Comparison of ENCODE assay signal across 8 cellular contexts in genomic region chrX:143788265-143788664, GRCh38.
DNase-seq lines count a peak whose midpoint lies in the region; ATAC-seq, FAIRE-seq and TF ChIP-seq lines count a peak whose summit lies in the region.
"Had no signal": no experiment of that assay in that cellular context is flagged by ENCODE, and none has a peak within 500 bp of the region (broad histone marks: within the 10 kb centered on the region; RNA-seq: fewer than 3 reads in every experiment).

No MANE protein-coding gene starts in this region.

- no peak overlapping the region for H3K27ac Mint-ChIP-seq in naive thymus-derived CD8-positive, alpha-beta T cell

- H3K36me3 ChIP-seq in neural cell (ENCODE audit: insufficient read depth, low read length), result no peaks in the 10 kb centered on the region

- peak; percentile 71 for TF ChIP-seq CTCF in neural cell (IDR thresholded peaks at IDR 0.05; ENCODE audit: poor library complexity, severe bottlenecking)

- DNase-seq in GM12891 (ENCODE audit: insufficient read length, low spot score) (no peak), NCI-H1092 (lab: John Stamatoyannopoulos, UW) (peak; percentile 7), amniotic epithelial cell (ENCODE audit: low read depth) (peak; percentile 34)
- no peak for DNase-seq in stimulated activated CD4-positive, alpha-beta T cell treated with anti-CD3 and anti-CD28 coated beads, Interleukin-15, amount 100 ng/mL, for 24 hours
- no peak for DNase-seq in naive thymus-derived CD8-positive, alpha-beta T cell
- no peak for DNase-seq in stimulated activated CD8-positive, alpha-beta memory T cell treated with anti-CD3 and anti-CD28 coated beads, Interleukin-4, amount 100 ng/mL, for 48 hours
- DNase-seq: amygdala had no signal

- POLR2A ChIA-PET in naive thymus-derived CD8-positive, alpha-beta T cell (lab: Charles Lee), result no interaction called here

- H3K9me2 ChIP-seq in neural cell (ENCODE audit: insufficient read depth, low read length), result no peaks in the 10 kb centered on the region

- H3K4me3 Mint-ChIP-seq in naive thymus-derived CD8-positive, alpha-beta T cell, result no peak overlapping the region

- H3K79me2 ChIP-seq in neural cell (replicated peaks; ENCODE audit: insufficient read depth, low read length), result no peaks in the 10 kb centered on the region

- no peak for ATAC-seq in naive thymus-derived CD8-positive, alpha-beta T cell

- H3K4me1 Mint-ChIP-seq in naive thymus-derived CD8-positive, alpha-beta T cell, result no peaks in the 10 kb centered on the region

- no peaks in the 10 kb centered on the region for H4K20me1 ChIP-seq in neural cell (ENCODE audit: insufficient read depth)

- no peaks in the 10 kb centered on the region for H3K27me3 ChIP-seq in neural cell (ENCODE audit: insufficient read depth, low read depth, low read length)

- no peak for TF ChIP-seq EP300 in neural cell (conservative IDR thresholded peaks at IDR 0.05; ENCODE audit: poor library complexity, severe bottlenecking)

- H2AFZ ChIP-seq in neural cell (ENCODE audit: low read depth, low read length), result no peak overlapping the region

- no peak overlapping the region for H3K4me3 ChIP-seq in neural cell (ENCODE audit: low read length)

- no peak for TF ChIP-seq POLR2A in GM12891 (IDR thresholded peaks at IDR 0.05; ENCODE audit: low read depth, low read length)

- FAIRE-seq in GM12891 (lab: Jason Lieb, UNC), result no peak

- no peaks in the 10 kb centered on the region for H3K36me3 Mint-ChIP-seq in naive thymus-derived CD8-positive, alpha-beta T cell

- no peaks in the 10 kb centered on the region for H3K9me3 ChIP-seq in neural cell (ENCODE audit: low read length)

- peak; percentile 72 for TF ChIP-seq RAD21 in neural cell (conservative IDR thresholded peaks at IDR 0.05)

- no peaks in the 10 kb centered on the region for H3F3A ChIP-seq in neural cell (ENCODE audit: insufficient read depth, low read length, poor library complexity, severe bottlenecking)

- H3K9me3 Mint-ChIP-seq in naive thymus-derived CD8-positive, alpha-beta T cell, result peaks cover 0 to 14% (median 2%) of the 10 kb centered on the region in 9 donors

- no peaks in the 10 kb centered on the region for H3K27me3 Mint-ChIP-seq in naive thymus-derived CD8-positive, alpha-beta T cell

- H3K4me2 ChIP-seq in neural cell (ENCODE audit: low read length), result no peak overlapping the region

- H3K9ac ChIP-seq in neural cell (ENCODE audit: low read length), result no peak overlapping the region

- H3K27ac ChIP-seq in neural cell (ENCODE audit: low read length), result no peak overlapping the region

TF ChIP-seq in GM12891, 5 proteins besides CTCF, POLR2A, EP300 and RAD21:
- 0 out of 2 replicates have a peak, but pooled peaks have one; percentile 16 for TF ChIP-seq SPI1 (IDR thresholded peaks at IDR 0.05; ENCODE audit: low read depth, low read length)
- TF ChIP-seq PAX5 (IDR thresholded peaks at IDR 0.05; ENCODE audit: insufficient read depth, low read length, severe bottlenecking), result no peak

TF ChIP-seq in neural cell, 6 proteins besides CTCF, POLR2A, EP300 and RAD21:
- TF ChIP-seq TAF1 (IDR thresholded peaks at IDR 0.05; ENCODE audit: low read depth) (no peak), SMC3 (conservative IDR thresholded peaks at IDR 0.05; ENCODE audit: poor library complexity) (peak; percentile 72)

Comparison
In these comparisons a context has a peak if more than half of its experiments do, and no peak if none do; other contexts are left out.
1. DNase-seq: peak in NCI-H1092 (single experiment) and amniotic epithelial cell (single experiment); none in GM12891 (single experiment), stimulated activated CD4-positive, alpha-beta T cell treated with anti-CD3 and anti-CD28 coated beads, Interleukin-15, amount 100 ng/mL, for 24 hours (single experiment), naive thymus-derived CD8-positive, alpha-beta T cell (0 of 10) and stimulated activated CD8-positive, alpha-beta memory T cell treated with anti-CD3 and anti-CD28 coated beads, Interleukin-4, amount 100 ng/mL, for 48 hours (single experiment).